8 cellular contexts compared by ENCODE assay signal in the genomic region with DNA sequence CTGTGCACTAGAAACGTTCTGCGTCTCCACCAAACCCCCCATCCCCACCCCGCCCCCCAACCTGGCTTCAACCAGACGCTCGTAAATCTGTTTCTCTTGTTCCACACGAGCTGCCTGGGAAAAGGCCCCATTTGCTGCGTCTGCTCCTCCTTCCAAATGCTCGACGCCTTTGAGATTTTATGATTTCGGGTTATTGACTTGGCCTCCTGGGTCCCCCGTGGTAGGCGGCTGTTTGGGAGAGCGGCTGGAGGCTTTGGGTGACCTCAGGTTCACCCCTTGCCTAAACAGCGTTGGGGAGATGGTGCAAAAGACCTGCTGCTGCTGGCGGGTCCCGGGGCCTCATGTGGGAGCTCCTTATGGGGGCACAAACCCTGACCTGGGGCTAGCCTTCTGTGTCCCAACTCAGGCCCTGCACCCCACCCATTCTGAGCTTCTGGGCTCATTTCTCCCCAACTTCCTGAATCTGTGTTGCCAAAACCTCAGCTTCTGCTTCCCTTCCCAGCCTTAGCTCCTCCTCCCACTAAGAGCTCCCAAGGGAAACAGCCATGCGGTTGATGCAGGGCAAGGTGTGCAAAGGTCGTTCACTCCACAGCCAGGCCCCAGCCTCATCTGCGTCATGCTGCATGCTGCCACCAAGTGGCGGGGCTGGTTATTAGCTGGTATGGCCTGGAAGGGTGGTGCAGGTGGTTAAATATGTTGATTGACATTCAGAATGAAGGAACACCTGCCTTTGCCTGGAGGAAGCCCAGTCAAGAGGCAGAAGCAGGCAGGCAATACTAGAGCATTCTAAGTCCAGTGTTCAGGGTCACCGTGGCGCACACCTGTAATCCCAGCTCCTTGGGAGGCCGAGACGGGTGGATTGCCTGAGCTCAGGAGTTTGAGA. TPM values are rescaled to one million over a fixed set of nuclear protein-coding genes. Genes with fewer than 3 reads are reported as not detected.
DNase-seq lines count a peak whose midpoint lies in the region; ATAC-seq and TF ChIP-seq lines count a peak whose summit lies in the region.

No MANE protein-coding gene starts in this region.

- no peak overlapping the region for H3K27ac ChIP-seq in brain microvascular endothelial cell

- in situ Hi-C loops in brain microvascular endothelial cell (cut with HindIII; ENCODE audit: low pct_ligation_motif_present, low sequenced_read_pairs), result no loop called here

- no peaks in the 10 kb centered on the region for H3K36me3 ChIP-seq in brain microvascular endothelial cell (replicated peaks)

- DNase-seq in DMS79 (lab: John Stamatoyannopoulos, UW) (peak; percentile 18), HFF-Myc (ENCODE audit: extremely low read depth, low read depth) (no peak), NCI-H748 (lab: John Stamatoyannopoulos, UW; ENCODE audit: unreplicated experiment) (peak; percentile 71), brain microvascular endothelial cell (peak; percentile 6), lung microvascular endothelial cell (ENCODE audit: low read depth in 2 of 2) (peak; percentile 18 to 71)

- ATAC-seq in GM21423 (IDR thresholded peaks at IDR 0.05; ENCODE audit: unreplicated experiment), result no peak
- no peak for ATAC-seq in GM18909 (IDR thresholded peaks at IDR 0.05; ENCODE audit: poor library complexity, unreplicated experiment)
- ATAC-seq in HG03442 (IDR thresholded peaks at IDR 0.05; ENCODE audit: unreplicated experiment), result no peak

- peaks cover 2% of the 10 kb centered on the region for H3K27me3 ChIP-seq in brain microvascular endothelial cell (replicated peaks)

- H3K4me3 ChIP-seq in HFF-Myc (replicated peaks; ENCODE audit: low read depth, low read length) (no peak overlapping the region), brain microvascular endothelial cell (ENCODE audit: low read depth, low read length) (no peak overlapping the region)

- peak; percentile 53 for TF ChIP-seq CTCF in HFF-Myc (IDR thresholded peaks at IDR 0.05; ENCODE audit: low read depth, low read length, missing control alignments)
- peak; percentile 58 for TF ChIP-seq CTCF in brain microvascular endothelial cell (IDR thresholded peaks at IDR 0.05; ENCODE audit: low read depth, low read length, missing control alignments)

RNA-seq across cellular contexts. Expression of a gene that starts 49.1 kb away (rescaled TPM):
- total RNA-seq in lung microvascular endothelial cell, result 4.6 and 15.5 TPM in 2 replicates
